ENCODE assay signal across 24 cellular contexts in the genomic region with DNA sequence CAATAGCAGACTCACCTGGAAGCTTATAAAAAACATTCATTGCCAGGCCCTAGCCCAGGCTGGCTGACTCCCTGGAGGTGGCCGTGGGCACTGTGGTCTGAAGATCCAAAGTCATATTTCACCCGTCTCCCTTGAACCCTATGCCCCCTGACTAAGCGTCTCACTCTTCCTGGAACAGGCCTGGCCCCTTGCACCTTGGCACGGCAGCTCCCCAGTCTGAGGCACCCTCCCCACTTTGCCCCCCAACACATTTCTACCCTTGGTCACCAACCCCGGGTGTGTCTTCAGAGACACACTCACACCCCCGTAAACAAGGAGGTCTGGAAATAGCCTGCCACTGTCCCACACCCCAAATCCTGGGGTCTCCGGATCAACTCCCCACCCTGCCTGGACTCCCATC.
DNase-seq lines count a peak whose midpoint lies in the region; ATAC-seq and TF ChIP-seq lines count a peak whose summit lies in the region.
"Had no signal": no experiment of that assay in that cellular context is flagged by ENCODE, and none has a peak within 500 bp of the region (broad histone marks: within the 10 kb centered on the region; RNA-seq: fewer than 3 reads in every experiment).

No MANE protein-coding gene starts in this region.

- TF ChIP-seq CTCF in chondrocyte (IDR thresholded peaks at IDR 0.05) (no peak), lower lobe of right lung (IDR thresholded peaks at IDR 0.05) (no peak), sigmoid colon (IDR thresholded peaks at IDR 0.05) (no peak), upper lobe of right lung (IDR thresholded peaks at IDR 0.05) (no peak), mucosa of descending colon (IDR thresholded peaks at IDR 0.05) (no peak)

- H3K9me3 ChIP-seq in lower lobe of right lung (no peaks in the 10 kb centered on the region), sigmoid colon (no peaks in the 10 kb centered on the region), upper lobe of right lung (no peaks in the 10 kb centered on the region), mucosa of descending colon (no peaks in the 10 kb centered on the region)
- H3K9me3 ChIP-seq: A549; BE2C; BLaER1 treated with 17β-estradiol and CSF1 and Interleukin-3, amounts not matched to agents 10 nM and 100 nM; HAP-1 had no signal

- intact Hi-C loops in lower lobe of right lung (cut with DNase I) (no loop called here), sigmoid colon (cut with DNase I) (no loop called here), upper lobe of right lung (cut with DNase I) (no loop called here), mucosa of descending colon (cut with DNase I, micrococcal nuclease) (no loop called here)

- H3K4me3 Mint-ChIP-seq in chondrocyte (ENCODE audit: unreplicated experiment): no peak overlapping the region
- H3K4me3 Mint-ChIP-seq: CD14-positive monocyte; CD4-positive, alpha-beta T cell; CD8-positive, alpha-beta memory T cell; GM23338; HFFc6 had no signal

- H3K9me3 Mint-ChIP-seq in chondrocyte (ENCODE audit: low read depth): peaks cover 3% of the 10 kb centered on the region
- H3K9me3 Mint-ChIP-seq: CD4-positive, alpha-beta T cell; CD8-positive, alpha-beta memory T cell had no signal

- peaks cover 3% of the 10 kb centered on the region for H3K27me3 Mint-ChIP-seq in chondrocyte (ENCODE audit: low read depth)

- no peak overlapping the region for H3K27ac Mint-ChIP-seq in chondrocyte (ENCODE audit: unreplicated experiment)
- H3K27ac Mint-ChIP-seq: CD14-positive monocyte; CD4-positive, alpha-beta T cell; GM23338; HFFc6 had no signal

- H3K4me1 ChIP-seq in lower lobe of right lung: no peaks in the 10 kb centered on the region
- no peaks in the 10 kb centered on the region for H3K4me1 ChIP-seq in sigmoid colon
- H3K4me1 ChIP-seq in upper lobe of right lung: no peaks in the 10 kb centered on the region
- H3K4me1 ChIP-seq in mucosa of descending colon (ENCODE audit: low read depth): no peaks in the 10 kb centered on the region
- H3K4me1 ChIP-seq: A549, HAP-1 had no signal

- H3K27me3 ChIP-seq in lower lobe of right lung (ENCODE audit: low read depth) (no peaks in the 10 kb centered on the region), sigmoid colon (no peaks in the 10 kb centered on the region), upper lobe of right lung (no peaks in the 10 kb centered on the region)
- H3K27me3 ChIP-seq: BE2C; BLaER1 treated with 17β-estradiol and CSF1 and Interleukin-3, amounts not matched to agents 10 nM and 100 nM had no signal

- H3K36me3 ChIP-seq in lower lobe of right lung: no peaks in the 10 kb centered on the region
- no peaks in the 10 kb centered on the region for H3K36me3 ChIP-seq in sigmoid colon
- no peaks in the 10 kb centered on the region for H3K36me3 ChIP-seq in upper lobe of right lung
- H3K36me3 ChIP-seq in mucosa of descending colon (ENCODE audit: low read depth): no peaks in the 10 kb centered on the region
- H3K36me3 ChIP-seq: BE2C; BLaER1 treated with 17β-estradiol and CSF1 and Interleukin-3, amounts not matched to agents 10 nM and 100 nM; HAP-1 had no signal

- no peaks in the 10 kb centered on the region for H3K4me1 Mint-ChIP-seq in chondrocyte (ENCODE audit: low read depth)
- H3K4me1 Mint-ChIP-seq: CD8-positive, alpha-beta memory T cell; GM23338 had no signal

- no peak for TF ChIP-seq EP300 in sigmoid colon (IDR thresholded peaks at IDR 0.05)

- H3K27ac ChIP-seq in lower lobe of right lung (no peak overlapping the region), sigmoid colon (no peak overlapping the region), upper lobe of right lung (no peak overlapping the region)
- H3K27ac ChIP-seq: A549; BLaER1 treated with 17β-estradiol and CSF1 and Interleukin-3, amounts not matched to agents 10 nM and 100 nM had no signal

- DNase-seq in chondrocyte (ENCODE audit: low spot score) (peak; percentile 54), lower lobe of right lung (peak; percentile 16), sigmoid colon (peak; percentile 18), upper lobe of right lung (peak; percentile 32), mucosa of descending colon (no peak)
- no peak for DNase-seq in stimulated activated naive CD4-positive, alpha-beta T cell (lab: John Stamatoyannopoulos, UW)
- DNase-seq: 8988T; ACHN; AML-193; BE2C; CD4-positive, alpha-beta T cell; CD8-positive, alpha-beta memory T cell; DMS 273 treated with DMSO at 0.1 percent for 48 hours; DMS79; EL; GDM1; HFFc6 had no signal

- ATAC-seq in lower lobe of right lung (no peak), upper lobe of right lung (no peak), mucosa of descending colon (no peak), GM19452 (IDR thresholded peaks at IDR 0.05; ENCODE audit: unreplicated experiment) (no peak)
- ATAC-seq: GM12878, GM23338 had no signal

- TF ChIP-seq POLR2A in sigmoid colon (IDR thresholded peaks at IDR 0.05): no peak

- H3K36me3 Mint-ChIP-seq in chondrocyte (ENCODE audit: low read depth): no peaks in the 10 kb centered on the region
- H3K36me3 Mint-ChIP-seq: CD14-positive monocyte; CD8-positive, alpha-beta memory T cell had no signal

- 47 to 80% methylated on average over 7 of the region's 7 CpGs for WGBS in sigmoid colon, 2 donors

- H3K4me3 ChIP-seq in lower lobe of right lung: no peak overlapping the region
- no peak overlapping the region for H3K4me3 ChIP-seq in sigmoid colon
- no peak overlapping the region for H3K4me3 ChIP-seq in upper lobe of right lung
- no peak overlapping the region for H3K4me3 ChIP-seq in mucosa of descending colon
- H3K4me3 ChIP-seq: A549; BLaER1 treated with 17β-estradiol and CSF1 and Interleukin-3, amounts not matched to agents 10 nM and 100 nM; GM12878; GM23338; HAP-1 had no signal

Comparison
In these comparisons a context has a peak if more than half of its experiments do, and no peak if none do; other contexts are left out.
1. DNase-seq: peak in chondrocyte (single experiment), lower lobe of right lung (single experiment), sigmoid colon (single experiment) and upper lobe of right lung (single experiment); none in stimulated activated naive CD4-positive, alpha-beta T cell (0 of 6) and mucosa of descending colon (0 of 3).